Comparison of ENCODE assay signal across 10 cellular contexts in the genomic region with DNA sequence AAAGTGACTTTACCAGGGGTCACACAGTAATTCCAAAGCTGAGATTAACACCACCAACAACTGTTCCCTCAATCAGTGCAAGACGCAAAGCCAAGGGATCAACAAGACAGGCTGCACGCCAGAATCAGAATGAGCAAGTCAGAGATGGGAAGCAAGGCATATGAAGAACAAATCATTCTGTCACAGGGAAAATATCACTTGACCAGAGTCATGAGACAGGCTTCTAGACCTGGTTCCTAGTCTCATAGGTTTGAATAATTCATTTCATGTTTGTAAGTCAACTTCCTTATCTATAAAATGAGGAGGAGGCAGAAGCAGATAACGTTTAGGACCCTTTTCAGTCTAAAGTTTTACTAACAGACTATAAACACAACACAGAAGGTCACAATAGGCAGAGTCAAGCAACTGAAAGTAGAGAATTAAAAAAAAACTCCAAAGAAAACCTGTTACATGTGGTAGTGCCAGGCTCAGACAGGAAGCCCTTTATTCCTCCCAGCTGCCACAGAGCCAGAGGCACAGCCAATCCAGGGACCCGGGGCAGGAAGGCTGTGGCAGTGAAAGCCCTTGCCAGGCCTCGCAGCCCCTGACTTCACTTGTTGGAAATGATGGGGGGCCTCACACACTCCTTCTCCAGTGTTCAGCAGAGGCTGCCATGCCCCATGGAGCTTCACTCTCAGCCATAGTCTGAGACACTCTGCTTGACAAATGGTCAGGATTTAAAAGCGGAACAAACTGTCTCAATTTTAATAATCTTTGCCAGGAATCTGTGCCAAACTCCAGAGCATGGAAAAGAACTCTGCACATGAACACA. TPM values are rescaled to one million over a fixed set of nuclear protein-coding genes. Genes with fewer than 3 reads are reported as not detected.
DNase-seq lines count a peak whose midpoint lies in the region; ATAC-seq and TF ChIP-seq lines count a peak whose summit lies in the region.
"Had no signal": no experiment of that assay in that cellular context is flagged by ENCODE, and none has a peak within 500 bp of the region (broad histone marks: within the 10 kb centered on the region; RNA-seq: fewer than 3 reads in every experiment).

No MANE protein-coding gene starts in this region.

- 29 to 37% methylated on average over 6 of the region's 6 CpGs for WGBS in esophagus squamous epithelium, 2 donors

- no peaks in the 10 kb centered on the region for H3K9me3 ChIP-seq in esophagus squamous epithelium

- H3K27me3 ChIP-seq in esophagus squamous epithelium: no peaks in the 10 kb centered on the region

- no peak overlapping the region for H3K4me3 ChIP-seq in esophagus squamous epithelium

- peaks cover 0 to 57% (median 19%) of the 10 kb centered on the region in 3 donors for H3K4me1 ChIP-seq in esophagus squamous epithelium

- no peak for ATAC-seq in esophagus mucosa

- H3K27ac ChIP-seq in esophagus squamous epithelium: peak overlapping the region; percentile 38 to 77 (median 76)
- H3K27ac ChIP-seq: HL-60 had no signal

- no peak for TF ChIP-seq POLR2A in esophagus squamous epithelium (IDR thresholded peaks at IDR 0.05)

- no peak for TF ChIP-seq CTCF in esophagus squamous epithelium (IDR thresholded peaks at IDR 0.05)

- no peaks in the 10 kb centered on the region for H3K36me3 ChIP-seq in esophagus squamous epithelium

- DNase-seq in C1 segment of cervical spinal cord (lab: John Stamatoyannopoulos, UW): peak in 13 of 14 donors; percentile 21 to 84 (median 73)
- DNase-seq in RPMI7951 (ENCODE audit: low read depth): peak; percentile 22
- DNase-seq in esophagus squamous epithelium (lab: John Stamatoyannopoulos, UW): no peak
- DNase-seq in nucleus accumbens (lab: John Stamatoyannopoulos, UW): peak in 52 of 56 donors; percentile 21 to 83 (median 66)
- no peak for DNase-seq in HK-2 (ENCODE audit: unreplicated experiment)
- DNase-seq in GF-D8 (lab: John Stamatoyannopoulos, UW): no peak
- DNase-seq in hepatic stellate cell (ENCODE audit: low spot score): no peak
- DNase-seq: stimulated activated CD4-positive, alpha-beta T cell treated with anti-CD3 and anti-CD28 coated beads, Interleukin-15, amount 100 ng/mL, for 24 hours had no signal

- intact Hi-C loops in esophagus squamous epithelium (cut with DNase I): no loop called here

RNA-seq across cellular contexts. Expression of a gene that starts 29.2 kb away (rescaled TPM):
- 79.0 and 89.9 TPM in 2 replicates for total RNA-seq in RPMI7951 (2014; rRNA removed; shearing (Covaris generic))
- total RNA-seq in esophagus squamous epithelium (100 to 1,000 TPM; 134 to 468 (median 175) TPM), esophagus mucosa (147 TPM)

Comparison
In these comparisons a context has a peak if more than half of its experiments do, and no peak if none do; other contexts are left out.
1. DNase-seq: peak in C1 segment of cervical spinal cord (13 of 14), RPMI7951 (single experiment) and nucleus accumbens (52 of 56); none in esophagus squamous epithelium (single experiment), HK-2 (single experiment), GF-D8 (single experiment) and hepatic stellate cell (single experiment).